In genomic region chrX:110852180-110852579, GRCh38 we compare ENCODE assay signal across 8 cellular contexts.
DNase-seq lines count a peak whose midpoint lies in the region; ATAC-seq and TF ChIP-seq lines count a peak whose summit lies in the region.

No MANE protein-coding gene starts in this region.

- H3K27me3 Mint-ChIP-seq in memory B cell: peaks cover 4% of the 10 kb centered on the region

- H3K4me3 Mint-ChIP-seq in memory B cell: no peak overlapping the region

- no peaks in the 10 kb centered on the region for H3K36me3 Mint-ChIP-seq in memory B cell

- no peak for DNase-seq in memory B cell (ENCODE audit: low spot score in 2 of 2)
- no peak for DNase-seq in stimulated activated CD4-positive, alpha-beta T cell treated with anti-CD3 and anti-CD28 coated beads, Interleukin-2, amount 100 ng/mL, for 24 hours

- TF ChIP-seq CTCF in GM12872 (IDR thresholded peaks at IDR 0.05; ENCODE audit: insufficient read depth, low read depth, low read length) (peak; percentile 54), WI38 (IDR thresholded peaks at IDR 0.05; ENCODE audit: low read depth, low read length) (peak; percentile 31; the same call in 1 of the 2 replicates)

- H3K4me1 Mint-ChIP-seq in memory B cell: no peaks in the 10 kb centered on the region

- H3K4me3 ChIP-seq in WI38 (ENCODE audit: low read depth, low read length): no peak overlapping the region

- no peak overlapping the region for H3K27ac Mint-ChIP-seq in memory B cell

- H3K9me3 Mint-ChIP-seq in memory B cell: no peaks in the 10 kb centered on the region

- ATAC-seq in HG03060 (IDR thresholded peaks at IDR 0.05; ENCODE audit: low read depth, unreplicated experiment): peak; percentile 40
- ATAC-seq in memory B cell (ENCODE audit: low read depth): peak; percentile 41
- no peak for ATAC-seq in HG03025 (IDR thresholded peaks at IDR 0.05; ENCODE audit: low FRiP score, unreplicated experiment)
- no peak for ATAC-seq in GM18907 (IDR thresholded peaks at IDR 0.05; ENCODE audit: unreplicated experiment)
- ATAC-seq in GM21381 (IDR thresholded peaks at IDR 0.05; ENCODE audit: unreplicated experiment): no peak

Comparison
In these comparisons a context has a peak if more than half of its experiments do, and no peak if none do; other contexts are left out.
1. ATAC-seq: peak in HG03060 (single experiment) and memory B cell (single experiment); none in HG03025 (single experiment), GM18907 (single experiment) and GM21381 (single experiment).